In the genomic region with DNA sequence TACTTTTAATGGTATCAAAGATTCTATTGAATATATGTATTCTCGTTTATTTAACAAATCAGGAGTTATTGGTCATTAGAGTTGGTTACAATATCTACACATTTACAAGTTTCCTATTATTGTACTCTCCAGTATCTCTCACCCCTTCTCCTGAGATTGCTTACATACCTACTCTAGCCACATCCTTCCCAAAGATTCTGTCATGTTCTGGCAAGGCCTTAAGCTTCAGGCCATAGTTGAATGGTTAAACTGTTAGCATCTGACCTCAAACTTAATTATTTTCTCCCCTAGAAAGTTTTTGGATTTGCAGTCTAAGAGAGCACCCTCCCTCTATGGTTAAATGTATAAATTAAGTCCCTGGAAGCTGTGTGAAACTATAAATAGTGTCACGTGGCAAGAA, we compare ENCODE assay signal across 16 cellular contexts.
DNase-seq lines count a peak whose midpoint lies in the region; TF ChIP-seq lines count a peak whose summit lies in the region.
"Had no signal": no experiment of that assay in that cellular context is flagged by ENCODE, and none has a peak within 500 bp of the region (broad histone marks: within the 10 kb centered on the region; RNA-seq: fewer than 3 reads in every experiment).

No MANE protein-coding gene starts in this region.

- no peaks in the 10 kb centered on the region for H3K27me3 ChIP-seq in mammary epithelial cell (ENCODE audit: insufficient read depth, low read length)
- no peaks in the 10 kb centered on the region for H3K27me3 ChIP-seq in smooth muscle cell (ENCODE audit: low read depth)
- H3K27me3 ChIP-seq: BE2C had no signal

- no peak overlapping the region for H3K4me2 ChIP-seq in mammary epithelial cell (ENCODE audit: insufficient read depth, low read depth, low read length)
- H3K4me2 ChIP-seq in smooth muscle cell, result no peak overlapping the region

- dilution Hi-C loops in mammary epithelial cell (cut with HindIII; ENCODE audit: low sequenced_read_pairs), result no loop called here

- H3K27me3 Mint-ChIP-seq in MCF 10A (ENCODE audit: insufficient read depth, unreplicated experiment), result no peaks in the 10 kb centered on the region
- H3K27me3 Mint-ChIP-seq: CD4-positive, alpha-beta T cell had no signal

- H3K4me3 Mint-ChIP-seq in MCF 10A (ENCODE audit: unreplicated experiment), result no peak overlapping the region
- H3K4me3 Mint-ChIP-seq: CD4-positive, alpha-beta T cell had no signal

- H3K79me2 ChIP-seq in mammary epithelial cell (ENCODE audit: insufficient read depth, low read length) (no peaks in the 10 kb centered on the region), smooth muscle cell (ENCODE audit: low read depth) (no peaks in the 10 kb centered on the region)

- POLR2A ChIA-PET in MCF 10A (lab: Yijun Ruan, JAX), result interaction anchor here (0.6 to 1.0 kb wide), 2 partner anchors 9 to 12 kb away, joined by 4 read pairs; no protein-coding TSS in a partner anchor

- in situ Hi-C loops in mammary epithelial cell (cut with MboI; ENCODE audit: low sequenced_read_pairs in 2 of 2), result no loop called here

- DNase-seq in mammary epithelial cell (peak; percentile 57), MCF 10A (ENCODE audit: unreplicated experiment) (no peak), astrocyte of the hippocampus (ENCODE audit: low read depth, low spot score) (peak; percentile 19), fibroblast of pulmonary artery (ENCODE audit: low read depth) (peak; percentile 7), smooth muscle cell (lab: John Stamatoyannopoulos, UW; ENCODE audit: unreplicated experiment) (no peak), OCI-M2 (lab: John Stamatoyannopoulos, UW; ENCODE audit: unreplicated experiment) (no peak), T-helper 9 cell (no peak), NCI-H2081 (lab: John Stamatoyannopoulos, UW) (no peak)
- DNase-seq: BE2C; Caco-2; CD4-positive, alpha-beta T cell; Kasumi-1; NCI-H1105; NCI-H1694; Right ventricle myocardium superior had no signal

- H3K9me3 ChIP-seq in mammary epithelial cell (replicated peaks; ENCODE audit: insufficient read depth, low read length), result peaks cover 5% of the 10 kb centered on the region
- H3K9me3 ChIP-seq in smooth muscle cell (replicated peaks; ENCODE audit: low read depth), result no peaks in the 10 kb centered on the region
- H3K9me3 ChIP-seq: BE2C, Caco-2 had no signal

- H3K9me3 Mint-ChIP-seq in MCF 10A (ENCODE audit: unreplicated experiment), result peaks cover 15% of the 10 kb centered on the region
- H3K9me3 Mint-ChIP-seq: CD4-positive, alpha-beta T cell had no signal

- H3K9ac ChIP-seq in mammary epithelial cell (ENCODE audit: insufficient read depth, low read length), result no peak overlapping the region
- no peak overlapping the region for H3K9ac ChIP-seq in smooth muscle cell (ENCODE audit: low read depth)

- TF ChIP-seq CTCF in mammary epithelial cell (conservative IDR thresholded peaks at IDR 0.05 in 1 of 2, IDR thresholded peaks at IDR 0.05 in 1 of 2; ENCODE audit: extremely low read depth in 1 of 2, insufficient read depth in 1 of 2, low read depth in 1 of 2, low read length in 2 of 2), result no peak
- TF ChIP-seq CTCF in MCF 10A (IDR thresholded peaks at IDR 0.05; ENCODE audit: unreplicated experiment), result no peak
- no peak for TF ChIP-seq CTCF in fibroblast of pulmonary artery (IDR thresholded peaks at IDR 0.05; ENCODE audit: low read length, missing control alignments)
- TF ChIP-seq CTCF in smooth muscle cell (IDR thresholded peaks at IDR 0.05; ENCODE audit: borderline replicate concordance, insufficient read depth, poor library complexity, severe bottlenecking), result no peak

- H3K27ac Mint-ChIP-seq in MCF 10A (ENCODE audit: low read depth, unreplicated experiment), result no peak overlapping the region
- H3K27ac Mint-ChIP-seq: CD4-positive, alpha-beta T cell had no signal

- H2AFZ ChIP-seq in mammary epithelial cell (ENCODE audit: low read depth, low read length) (no peak overlapping the region), smooth muscle cell (ENCODE audit: low read depth) (no peak overlapping the region)

- intact Hi-C loops in mammary epithelial cell (cut with micrococcal nuclease) (no loop called here), MCF 10A (cut with micrococcal nuclease) (no loop called here)

- H3K27ac ChIP-seq in mammary epithelial cell (ENCODE audit: insufficient read depth, low read depth, low read length) (no peak overlapping the region), smooth muscle cell (ENCODE audit: low read depth) (peak overlapping the region; percentile 28)
- H3K27ac ChIP-seq: 22Rv1 had no signal

- H3K4me1 ChIP-seq in mammary epithelial cell (ENCODE audit: insufficient read depth, low read length) (peaks cover 7% of the 10 kb centered on the region), smooth muscle cell (ENCODE audit: low read depth) (no peaks in the 10 kb centered on the region)
- H3K4me1 ChIP-seq: BE2C, Caco-2 had no signal

- 38% methylated on average over 2 of the region's 2 CpGs for WGBS in mammary epithelial cell (ENCODE audit: low coverage, missing lambda C conversion rate)
- 52% methylated on average over 2 of the region's 2 CpGs for WGBS in smooth muscle cell (ENCODE audit: low lambda C conversion rate)

- BruUV-seq in mammary epithelial cell (replicated peaks; lab: Mats Ljungman, UMichigan), result no TSS peak
- no TSS peak for BruUV-seq in MCF 10A (replicated peaks; lab: Mats Ljungman, UMichigan)

- H3F3A ChIP-seq in smooth muscle cell (ENCODE audit: low read depth), result no peaks in the 10 kb centered on the region

- H3K4me3 ChIP-seq in mammary epithelial cell (replicated peaks in 1 of 3; ENCODE audit: insufficient read depth in 1 of 3, low read depth in 2 of 3, low read length in 3 of 3), result no peak overlapping the region
- no peak overlapping the region for H3K4me3 ChIP-seq in fibroblast of pulmonary artery (replicated peaks; ENCODE audit: low read depth, low read length)
- no peak overlapping the region for H3K4me3 ChIP-seq in smooth muscle cell

- H3K36me3 ChIP-seq in mammary epithelial cell (ENCODE audit: insufficient read depth, low read length) (no peaks in the 10 kb centered on the region), smooth muscle cell (ENCODE audit: low read depth) (no peaks in the 10 kb centered on the region)
- H3K36me3 ChIP-seq: BE2C had no signal

- H3K4me1 Mint-ChIP-seq in MCF 10A (ENCODE audit: insufficient read depth, unreplicated experiment), result no peaks in the 10 kb centered on the region

- H3K36me3 Mint-ChIP-seq in MCF 10A (ENCODE audit: insufficient read depth, unreplicated experiment), result no peaks in the 10 kb centered on the region

- CTCF ChIA-PET in mammary epithelial cell (lab: Charles Lee; ENCODE audit: low non-redundant PET), result no interaction called here
- CTCF ChIA-PET in MCF 10A (lab: Yijun Ruan, JAX), result no interaction called here

- H4K20me1 ChIP-seq in mammary epithelial cell (ENCODE audit: insufficient read depth, low read length) (no peaks in the 10 kb centered on the region), smooth muscle cell (ENCODE audit: low read depth) (no peaks in the 10 kb centered on the region)

Comparison
In these comparisons a context has a peak if more than half of its experiments do, and no peak if none do; other contexts are left out.
1. DNase-seq: peak in mammary epithelial cell (single experiment), astrocyte of the hippocampus (single experiment) and fibroblast of pulmonary artery (single experiment); none in MCF 10A (single experiment), smooth muscle cell (single experiment), OCI-M2 (single experiment), T-helper 9 cell (single experiment) and NCI-H2081 (0 of 2).